13 cellular contexts compared by ENCODE assay signal in the genomic region with DNA sequence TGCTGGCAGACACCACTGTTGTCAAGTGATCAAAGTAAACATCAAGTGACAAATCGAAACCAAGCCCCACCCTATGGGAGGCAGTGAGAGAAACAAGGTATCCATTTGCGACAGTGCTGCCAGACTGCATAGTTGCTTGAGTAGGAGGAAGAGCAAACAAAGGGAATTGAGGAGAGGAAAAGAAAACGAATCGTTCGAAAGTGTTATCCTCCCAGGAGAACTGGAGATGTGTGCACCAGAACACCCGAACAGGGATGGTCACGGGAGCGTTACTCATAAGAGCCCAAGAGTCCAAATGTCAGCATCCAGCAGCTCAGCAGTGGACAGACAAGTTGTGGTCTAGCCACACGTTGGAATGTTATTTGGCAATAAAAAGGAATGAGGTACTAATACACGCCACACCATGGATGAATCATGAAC. TPM values are rescaled to one million over a fixed set of nuclear protein-coding genes. Genes with fewer than 3 reads are reported as not detected.
DNase-seq lines count a peak whose midpoint lies in the region; ATAC-seq and TF ChIP-seq lines count a peak whose summit lies in the region.
"Had no signal": no experiment of that assay in that cellular context is flagged by ENCODE, and none has a peak within 500 bp of the region (broad histone marks: within the 10 kb centered on the region; RNA-seq: fewer than 3 reads in every experiment).

No MANE protein-coding gene starts in this region.

- H3K27me3 ChIP-seq in HCT116 (ENCODE audit: insufficient read depth, low read length) (no peaks in the 10 kb centered on the region), PC-9 (ENCODE audit: insufficient read depth, low read depth) (peaks cover 48% of the 10 kb centered on the region), hepatocyte (peaks cover 4% of the 10 kb centered on the region), transverse colon (peaks cover 18% of the 10 kb centered on the region)
- H3K27me3 ChIP-seq: thyroid gland had no signal

- BruUV-seq in HCT116 (replicated peaks; lab: Mats Ljungman, UMichigan) = no TSS peak
- no TSS peak for BruUV-seq in PC-9 (replicated peaks; lab: Mats Ljungman, UMichigan)

- no peaks in the 10 kb centered on the region for H3K36me3 Mint-ChIP-seq in natural killer cell treated with Interleukin-12 subunit alpha and Interleukin-12 subunit beta and Interleukin-15 and Interleukin-18, amount 100 ng/mL, for 72 hours

- RAD21 ChIA-PET in HCT116 (lab: Charles Lee; ENCODE audit: low non-redundant PET in 1 of 2, low total read pairs in 2 of 2, uncharacterized antibody in 2 of 2, unreplicated experiment in 2 of 2) = no interaction called here

- intact Hi-C loops in HCT116 (cut with micrococcal nuclease) (no loop called here), PC-9 (cut with micrococcal nuclease; ENCODE audit: unreplicated experiment) (loop anchor here (2.0 kb wide), 1 partner anchor 152 kb away; no protein-coding TSS in a partner anchor), transverse colon (cut with DNase I; ENCODE audit: low total_unique reads) (no loop called here)

- H3K27me3 Mint-ChIP-seq in natural killer cell treated with Interleukin-12 subunit alpha and Interleukin-12 subunit beta and Interleukin-15 and Interleukin-18, amount 100 ng/mL, for 72 hours = peaks cover 21 to 34% of the 10 kb centered on the region in 2 donors

- H3K36me3 ChIP-seq in HCT116 (ENCODE audit: control insufficient read depth in 1 of 2, insufficient read depth in 2 of 2, low read length in 2 of 2) (no peaks in the 10 kb centered on the region), PC-9 (ENCODE audit: low read depth) (no peaks in the 10 kb centered on the region), hepatocyte (replicated peaks; ENCODE audit: insufficient read depth, low read depth) (no peaks in the 10 kb centered on the region), transverse colon (no peaks in the 10 kb centered on the region)
- H3K36me3 ChIP-seq: thyroid gland had no signal

- TF ChIP-seq RAD21 in HCT116 (IDR thresholded peaks at IDR 0.05; ENCODE audit: low read depth) = no peak

- no peaks in the 10 kb centered on the region for H3K4me1 Mint-ChIP-seq in natural killer cell treated with Interleukin-12 subunit alpha and Interleukin-12 subunit beta and Interleukin-15 and Interleukin-18, amount 100 ng/mL, for 72 hours (ENCODE audit: low read depth in 2 of 2)

- H3K4me3 ChIP-seq in AG04449 (ENCODE audit: low read depth, low read length) = no peak overlapping the region; the same call in 1 of the 2 replicates
- peak overlapping the region in 1 of 2 experiments; percentile 21; a peak in 2 of 4 replicates for H3K4me3 ChIP-seq in HCT116 (replicated peaks in 1 of 2; ENCODE audit: low read depth in 1 of 2, low read length in 2 of 2)
- H3K4me3 ChIP-seq in PC-9 = peak overlapping the region; percentile 39; the same call in 1 of the 2 replicates
- no peak overlapping the region for H3K4me3 ChIP-seq in hepatocyte
- no peak overlapping the region for H3K4me3 ChIP-seq in transverse colon
- H3K4me3 ChIP-seq: thyroid gland had no signal

- POLR2A ChIA-PET in AG04449 (lab: Yijun Ruan, JAX) = no interaction called here
- POLR2A ChIA-PET in HCT116 (lab: Charles Lee) = no interaction called here
- POLR2A ChIA-PET in PC-9 (lab: Charles Lee; ENCODE audit: unreplicated experiment) = no interaction called here

- H3K27ac ChIP-seq in HCT116 (ENCODE audit: low read depth, low read length) = no peak overlapping the region
- peak overlapping the region; percentile 60 for H3K27ac ChIP-seq in PC-9
- peak overlapping the region; percentile 1 for H3K27ac ChIP-seq in hepatocyte
- no peak overlapping the region for H3K27ac ChIP-seq in transverse colon
- H3K27ac ChIP-seq: thyroid gland had no signal

- no peaks in the 10 kb centered on the region for H4K20me1 ChIP-seq in HCT116 (ENCODE audit: insufficient read depth)
- H4K20me1 ChIP-seq in PC-9 (ENCODE audit: insufficient read depth) = no peaks in the 10 kb centered on the region
- no peaks in the 10 kb centered on the region for H4K20me1 ChIP-seq in hepatocyte (ENCODE audit: insufficient read depth, poor library complexity, severe bottlenecking)

- TF ChIP-seq CTCF in AG04449 (IDR thresholded peaks at IDR 0.05; ENCODE audit: insufficient read depth, low read length, missing control alignments) (no peak), HCT116 (IDR thresholded peaks at IDR 0.05 in 2 of 3, conservative IDR thresholded peaks at IDR 0.05 in 1 of 3; ENCODE audit: borderline replicate concordance in 1 of 3, insufficient read depth in 1 of 3, low read depth in 2 of 3, low read length in 2 of 3) (no peak), PC-9 (conservative IDR thresholded peaks at IDR 0.05) (no peak), hepatocyte (IDR thresholded peaks at IDR 0.05; ENCODE audit: poor library complexity) (no peak), transverse colon (IDR thresholded peaks at IDR 0.05) (no peak)

- H3K9me2 ChIP-seq in HCT116 (ENCODE audit: insufficient read depth) = no peaks in the 10 kb centered on the region
- no peaks in the 10 kb centered on the region for H3K9me2 ChIP-seq in PC-9 (ENCODE audit: insufficient read depth)
- H3K9me2 ChIP-seq in hepatocyte (replicated peaks; ENCODE audit: insufficient read depth) = no peaks in the 10 kb centered on the region

- H3K4me2 ChIP-seq in HCT116 (ENCODE audit: low read length) = peak overlapping the region; percentile 62
- peak overlapping the region; percentile 67 for H3K4me2 ChIP-seq in PC-9
- no peak overlapping the region for H3K4me2 ChIP-seq in hepatocyte

- no peak overlapping the region for H3K4me3 Mint-ChIP-seq in natural killer cell treated with Interleukin-12 subunit alpha and Interleukin-12 subunit beta and Interleukin-15 and Interleukin-18, amount 100 ng/mL, for 72 hours
- H3K4me3 Mint-ChIP-seq: activated CD4-positive, alpha-beta T cell treated with anti-CD3 and anti-CD28 coated beads, Interleukin-2, amount 10 ng/mL, durations not matched to agents 24 days and 14 days; effector memory CD8-positive, alpha-beta T cell had no signal

- TF ChIP-seq POLR2A in HCT116 (IDR thresholded peaks at IDR 0.05; ENCODE audit: borderline replicate concordance, extremely low read depth, insufficient read depth, insufficient read length) (no peak), transverse colon (IDR thresholded peaks at IDR 0.05) (no peak)

- H2AFZ ChIP-seq in HCT116 (ENCODE audit: low read depth, low read length, poor library complexity, severe bottlenecking) = peak overlapping the region; percentile 13
- 0 out of 2 replicates have a peak overlapping the region, but pooled peaks have one; percentile 46 for H2AFZ ChIP-seq in PC-9
- no peak overlapping the region for H2AFZ ChIP-seq in hepatocyte

- ATAC-seq in HCT116 = peak; percentile 43; the same call in 1 of the 2 replicates
- ATAC-seq in natural killer cell treated with Interleukin-12 subunit alpha and Interleukin-12 subunit beta and Interleukin-15 and Interleukin-18, amount 100 ng/mL, for 72 hours = no peak
- ATAC-seq: effector memory CD8-positive, alpha-beta T cell had no signal

- peaks cover 12% of the 10 kb centered on the region; the same call in 1 of the 2 replicates for H3F3A ChIP-seq in PC-9 (ENCODE audit: insufficient read depth, low read depth)

- 51% methylated on average over 10 of the region's 10 CpGs for WGBS in hepatocyte (ENCODE audit: low lambda C conversion rate, missing lambda C conversion rate)
- WGBS in transverse colon (ENCODE audit: low coverage in 1 of 2), 2 donors = 33 to 45% methylated on average over 2 to 10 of the region's 10 CpGs

- DNase-seq in AG04449 (ENCODE audit: low read depth, low spot score) (peak; percentile 79), HCT116 (ENCODE audit: low read depth, low spot score) (no peak), PC-9 (peak; percentile 54 to 86), hepatocyte (ENCODE audit: low spot score) (peak; percentile 65), transverse colon (no peak), UCSD-AML1 (lab: John Stamatoyannopoulos, UW; ENCODE audit: unreplicated experiment) (no peak)
- DNase-seq in natural killer cell treated with Interleukin-12 subunit alpha and Interleukin-12 subunit beta and Interleukin-15 and Interleukin-18, amount 100 ng/mL, for 72 hours (ENCODE audit: low spot score) = no peak
- DNase-seq in effector CD4-positive, alpha-beta T cell = no peak
- DNase-seq: activated CD4-positive, alpha-beta T cell treated with anti-CD3 and anti-CD28 coated beads, Interleukin-2, amount 10 ng/mL, durations not matched to agents 24 days and 14 days; activated naive CD4-positive, alpha-beta T cell treated with anti-CD3 and anti-CD28 coated beads, Interleukin-2, amount 50 U/mL, for 16 hours; effector memory CD8-positive, alpha-beta T cell; NCI-H1436 treated with DMSO at 0.1 percent for 48 hours; thyroid gland had no signal

- H3K9me3 ChIP-seq in HCT116 (ENCODE audit: control insufficient read depth in 1 of 2, insufficient read depth in 1 of 2, low read depth in 1 of 2, low read length in 2 of 2) (no peaks in the 10 kb centered on the region), PC-9 (ENCODE audit: insufficient read depth, low read depth) (no peaks in the 10 kb centered on the region), hepatocyte (ENCODE audit: low read depth) (no peaks in the 10 kb centered on the region), transverse colon (no peaks in the 10 kb centered on the region)
- H3K9me3 ChIP-seq: thyroid gland had no signal

- no peaks in the 10 kb centered on the region for H3K9me3 Mint-ChIP-seq in natural killer cell treated with Interleukin-12 subunit alpha and Interleukin-12 subunit beta and Interleukin-15 and Interleukin-18, amount 100 ng/mL, for 72 hours
- H3K9me3 Mint-ChIP-seq: activated CD4-positive, alpha-beta T cell treated with anti-CD3 and anti-CD28 coated beads, Interleukin-2, amount 10 ng/mL, durations not matched to agents 24 days and 14 days; effector memory CD8-positive, alpha-beta T cell had no signal

- no peak overlapping the region for H3K9ac ChIP-seq in HCT116 (ENCODE audit: low read length)

- in situ Hi-C loops in transverse colon (cut with MboI; ENCODE audit: low pct_ligation_motif_present in 1 of 4, low pct_unique_long_range_greater_than_20kb in 1 of 4, low sequenced_read_pairs in 3 of 4) = no loop called here

- no peak for TF ChIP-seq EP300 in transverse colon (IDR thresholded peaks at IDR 0.05; ENCODE audit: low read depth)

- CTCF ChIA-PET in AG04449 (lab: Yijun Ruan, JAX) = interaction anchor here (2.3 kb wide), 1 partner anchor 10 kb away, joined by 12 read pairs; no protein-coding TSS in a partner anchor
- CTCF ChIA-PET in HCT116 (lab: Charles Lee) = no interaction called here
- CTCF ChIA-PET in PC-9 (lab: Charles Lee) = no interaction called here

- H3K27ac Mint-ChIP-seq in natural killer cell treated with Interleukin-12 subunit alpha and Interleukin-12 subunit beta and Interleukin-15 and Interleukin-18, amount 100 ng/mL, for 72 hours = peak overlapping the region in 1 of 2 donors; percentile 4
- H3K27ac Mint-ChIP-seq: activated CD4-positive, alpha-beta T cell treated with anti-CD3 and anti-CD28 coated beads, Interleukin-2, amount 10 ng/mL, durations not matched to agents 24 days and 14 days; effector memory CD8-positive, alpha-beta T cell had no signal

- H3K4me1 ChIP-seq in HCT116 (ENCODE audit: control insufficient read depth in 1 of 2, insufficient read depth in 2 of 2, low read length in 2 of 2) (peaks cover 0 to 12% of the 10 kb centered on the region in 2 experiments; a peak in 2 of 4 replicates), PC-9 (replicated peaks; ENCODE audit: insufficient read depth) (peaks cover 12% of the 10 kb centered on the region; the same call in 1 of the 2 replicates), hepatocyte (ENCODE audit: insufficient read depth) (no peaks in the 10 kb centered on the region), transverse colon (no peaks in the 10 kb centered on the region)
- H3K4me1 ChIP-seq: thyroid gland had no signal

- H3K79me2 ChIP-seq in HCT116 (ENCODE audit: insufficient read depth, low read length) = no peaks in the 10 kb centered on the region
- H3K79me2 ChIP-seq in PC-9 (ENCODE audit: low read depth) = no peaks in the 10 kb centered on the region
- no peaks in the 10 kb centered on the region for H3K79me2 ChIP-seq in hepatocyte

RNA-seq across cellular contexts. Expression of a gene that starts 58.4 kb away (rescaled TPM):
- total RNA-seq in HCT116 (2021; ENCODE audit: unreplicated experiment) = 102 TPM
- polyA plus RNA-seq in HCT116 (2012) = 37.8 and 43.6 TPM in 2 replicates
- 84.0 and 118 TPM in 2 replicates for total RNA-seq in PC-9 (2021)
- total RNA-seq in hepatocyte = 39.1 and 43.8 TPM in 2 replicates
- polyA plus RNA-seq in hepatocyte = 15.3 and 16.0 TPM in 2 replicates
- total RNA-seq in natural killer cell treated with Interleukin-12 subunit alpha and Interleukin-12 subunit beta and Interleukin-15 and Interleukin-18, amount 100 ng/mL, for 72 hours = 100 to 1,000 TPM; 124 to 185 TPM
- total RNA-seq in transverse colon = 100 to 1,000 TPM in 1 of 4 donors, 10 to 100 TPM in 3; 47.0 to 152 (median 73.5) TPM

Comparison
In these comparisons a context has a peak if more than half of its experiments do, and no peak if none do; other contexts are left out.
1. DNase-seq: peak in AG04449 (single experiment), PC-9 (2 of 2) and hepatocyte (single experiment); none in HCT116 (single experiment), natural killer cell treated with Interleukin-12 subunit alpha and Interleukin-12 subunit beta and Interleukin-15 and Interleukin-18, amount 100 ng/mL, for 72 hours (single experiment), effector CD4-positive, alpha-beta T cell (single experiment), transverse colon (single experiment) and UCSD-AML1 (single experiment).
2. H3K27ac ChIP-seq: peak in PC-9 (single experiment) and hepatocyte (single experiment); none in HCT116 (single experiment) and transverse colon (0 of 4).